In the genomic region with DNA sequence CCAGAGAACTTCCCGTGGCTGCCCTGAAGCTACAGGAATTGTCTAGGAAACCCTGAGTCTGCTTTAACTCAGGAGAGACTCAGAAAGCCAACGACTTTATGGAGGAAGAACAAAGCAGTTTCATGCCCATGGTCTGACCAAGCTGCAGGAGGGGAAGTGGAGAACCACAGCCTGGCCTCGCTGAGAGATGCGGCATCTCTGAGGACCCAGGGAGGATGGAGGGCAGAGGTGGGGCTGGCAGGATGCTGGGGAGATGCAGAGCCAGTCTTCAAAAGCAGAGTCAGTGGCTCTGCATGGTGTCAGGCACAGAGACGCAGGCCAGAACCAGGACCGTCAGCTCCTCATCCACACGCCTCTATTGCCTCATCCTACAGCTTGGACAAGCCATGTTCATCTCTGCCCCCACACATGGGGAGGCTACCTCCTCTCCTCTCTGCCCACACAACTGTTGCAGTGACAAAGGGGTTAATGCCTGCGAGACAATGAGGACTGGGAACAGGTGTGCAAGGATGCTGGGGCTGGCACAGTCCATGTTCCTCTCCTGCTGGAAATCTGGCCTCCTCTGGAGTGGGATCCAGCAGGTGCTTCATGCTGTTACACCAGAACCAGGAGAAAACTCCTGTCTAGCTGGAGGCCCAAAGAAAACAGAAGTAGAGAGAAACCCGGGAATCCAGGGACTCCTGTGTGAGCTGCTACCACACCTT, we compare ENCODE assay signal across 17 cellular contexts.
"Had no signal": no experiment of that assay in that cellular context is flagged by ENCODE, and none has a peak within 500 bp of the region (broad histone marks: within the 10 kb centered on the region; RNA-seq: fewer than 3 reads in every experiment).

No MANE protein-coding gene starts in this region.

- H3K4me1 Mint-ChIP-seq: activated naive CD4-positive, alpha-beta T cell treated with anti-CD3 and anti-CD28 coated beads, Interleukin-2, amount 50 U/mL, for 24 hours; memory B cell had no signal

- ATAC-seq: effector memory CD8-positive, alpha-beta T cell; right cardiac atrium had no signal

- H3K36me3 ChIP-seq: cardiac muscle cell, esophagus squamous epithelium, prostate gland, suprapubic skin, transverse colon, uterus had no signal

- H3K4me3 ChIP-seq: cardiac muscle cell, esophagus squamous epithelium, prostate gland, suprapubic skin, transverse colon, uterus had no signal

- H3K9me3 Mint-ChIP-seq: activated naive CD4-positive, alpha-beta T cell treated with anti-CD3 and anti-CD28 coated beads, Interleukin-2, amount 50 U/mL, for 24 hours; activated T-cell treated with anti-CD3 and anti-CD28 coated beads, Interleukin-2, amount 50 U/mL, for 24 hours; effector memory CD8-positive, alpha-beta T cell; immature natural killer cell; memory B cell; stimulated activated naive CD8-positive, alpha-beta T cell treated with anti-CD3 and anti-CD28 coated beads, Interleukin-15, Interleukin-2, amounts not matched to agents 100 ng/mL and 50 ng/mL, for 24 hours had no signal

- H3K27me3 ChIP-seq: uterus had no signal

- DNase-seq: activated CD4-positive, alpha-beta T cell treated with anti-CD3 and anti-CD28 coated beads, Interleukin-2, amount 50 U/mL, for 1 hour; activated CD4-positive, CD25-positive, alpha-beta regulatory T cell; activated T-cell treated with anti-CD3 and anti-CD28 coated beads, Interleukin-2, amount 50 U/mL, for 24 hours; amniotic stem cell; effector memory CD8-positive, alpha-beta T cell; esophagus squamous epithelium; immature natural killer cell; right cardiac atrium; stimulated activated CD4-positive, alpha-beta T cell treated with anti-CD3 and anti-CD28 coated beads, Interleukin-2, amount 100 ng/mL, for 24 hours; transverse colon; uterus had no signal

- H3K9me3 ChIP-seq: esophagus squamous epithelium, prostate gland, suprapubic skin, transverse colon, uterus had no signal

- H3K27ac Mint-ChIP-seq: activated naive CD4-positive, alpha-beta T cell treated with anti-CD3 and anti-CD28 coated beads, Interleukin-2, amount 50 U/mL, for 24 hours; activated T-cell treated with anti-CD3 and anti-CD28 coated beads, Interleukin-2, amount 50 U/mL, for 24 hours; effector memory CD8-positive, alpha-beta T cell; memory B cell; stimulated activated naive CD8-positive, alpha-beta T cell treated with anti-CD3 and anti-CD28 coated beads, Interleukin-15, Interleukin-2, amounts not matched to agents 100 ng/mL and 50 ng/mL, for 24 hours had no signal

- H3K36me3 Mint-ChIP-seq: activated naive CD4-positive, alpha-beta T cell treated with anti-CD3 and anti-CD28 coated beads, Interleukin-2, amount 50 U/mL, for 24 hours; immature natural killer cell; memory B cell had no signal

- H3K4me3 Mint-ChIP-seq: activated naive CD4-positive, alpha-beta T cell treated with anti-CD3 and anti-CD28 coated beads, Interleukin-2, amount 50 U/mL, for 24 hours; activated T-cell treated with anti-CD3 and anti-CD28 coated beads, Interleukin-2, amount 50 U/mL, for 24 hours; effector memory CD8-positive, alpha-beta T cell; immature natural killer cell; memory B cell; stimulated activated naive CD8-positive, alpha-beta T cell treated with anti-CD3 and anti-CD28 coated beads, Interleukin-15, Interleukin-2, amounts not matched to agents 100 ng/mL and 50 ng/mL, for 24 hours had no signal

- H3K4me1 ChIP-seq: esophagus squamous epithelium, prostate gland, suprapubic skin, transverse colon, uterus had no signal
